25 cellular contexts compared by ENCODE assay signal in genomic region chr10:50851884-50852671, GRCh38. TPM values are rescaled to one million over a fixed set of nuclear protein-coding genes. Genes with fewer than 3 reads are reported as not detected.
"Had no signal": no experiment of that assay in that cellular context is flagged by ENCODE, and none has a peak within 500 bp of the region (broad histone marks: within the 10 kb centered on the region; RNA-seq: fewer than 3 reads in every experiment).

No MANE protein-coding gene starts in this region.

- H3K27me3 Mint-ChIP-seq: stimulated activated memory B cell treated with anti-CD40 and anti-IgM and Interleukin-4, amounts not matched to agents 10 μg/mL and 1 μg/mL and 100 μg/mL, for 72 hours had no signal

- H3K36me3 Mint-ChIP-seq: activated naive CD8-positive, alpha-beta T cell treated with anti-CD3 and anti-CD28 coated beads, Interleukin-2, amount 10 ng/mL, durations not matched to agents 7 days and 5 days; brain; immature natural killer cell; naive thymus-derived CD8-positive, alpha-beta T cell; stimulated activated memory B cell treated with anti-CD40 and anti-IgM and Interleukin-4, amounts not matched to agents 10 μg/mL and 1 μg/mL and 100 μg/mL, for 72 hours had no signal

- H3K9me3 ChIP-seq: gastroesophageal sphincter, heart right ventricle, ovary, thoracic aorta, upper lobe of left lung had no signal

- ATAC-seq: activated CD8-positive, alpha-beta T cell treated with anti-CD3 and anti-CD28 coated beads for 36 hours; activated T-helper 17 cell treated with anti-CD3 and anti-CD28 coated beads, Interleukin-2, amount 50 U/mL, for 72 hours; gastroesophageal sphincter; heart right ventricle; naive thymus-derived CD8-positive, alpha-beta T cell; sciatic nerve; stimulated activated memory B cell treated with anti-CD40 and anti-IgM and Interleukin-4, amounts not matched to agents 10 μg/mL and 1 μg/mL and 100 μg/mL, for 72 hours had no signal

- H3K27ac ChIP-seq: coronary artery, gastroesophageal sphincter, heart right ventricle, ovary, thoracic aorta, upper lobe of left lung had no signal

- H3K9me3 Mint-ChIP-seq: activated CD8-positive, alpha-beta T cell treated with anti-CD3 and anti-CD28 coated beads for 36 hours; activated naive CD8-positive, alpha-beta T cell treated with anti-CD3 and anti-CD28 coated beads, Interleukin-2, amount 10 ng/mL, durations not matched to agents 7 days and 5 days; activated T-helper 17 cell treated with anti-CD3 and anti-CD28 coated beads, Interleukin-2, amount 50 U/mL, for 72 hours; brain; naive thymus-derived CD8-positive, alpha-beta T cell; stimulated activated memory B cell treated with anti-CD40 and anti-IgM and Interleukin-4, amounts not matched to agents 10 μg/mL and 1 μg/mL and 100 μg/mL, for 72 hours had no signal

- H3K27ac Mint-ChIP-seq: activated CD8-positive, alpha-beta T cell treated with anti-CD3 and anti-CD28 coated beads for 36 hours; activated naive CD8-positive, alpha-beta T cell treated with anti-CD3 and anti-CD28 coated beads, Interleukin-2, amount 10 ng/mL, durations not matched to agents 7 days and 5 days; activated T-helper 17 cell treated with anti-CD3 and anti-CD28 coated beads, Interleukin-2, amount 50 U/mL, for 72 hours; brain; immature natural killer cell; naive thymus-derived CD8-positive, alpha-beta T cell; stimulated activated memory B cell treated with anti-CD40 and anti-IgM and Interleukin-4, amounts not matched to agents 10 μg/mL and 1 μg/mL and 100 μg/mL, for 72 hours had no signal

- H3K4me3 ChIP-seq: coronary artery, gastroesophageal sphincter, heart right ventricle, ovary, thoracic aorta, upper lobe of left lung had no signal

- H3K4me3 Mint-ChIP-seq: activated CD8-positive, alpha-beta T cell treated with anti-CD3 and anti-CD28 coated beads for 36 hours; activated naive CD8-positive, alpha-beta T cell treated with anti-CD3 and anti-CD28 coated beads, Interleukin-2, amount 10 ng/mL, durations not matched to agents 7 days and 5 days; activated T-helper 17 cell treated with anti-CD3 and anti-CD28 coated beads, Interleukin-2, amount 50 U/mL, for 72 hours; brain; immature natural killer cell; naive thymus-derived CD8-positive, alpha-beta T cell; stimulated activated memory B cell treated with anti-CD40 and anti-IgM and Interleukin-4, amounts not matched to agents 10 μg/mL and 1 μg/mL and 100 μg/mL, for 72 hours had no signal

- H3K36me3 ChIP-seq: gastroesophageal sphincter, heart right ventricle, ovary, thoracic aorta, upper lobe of left lung had no signal

- H3K27me3 ChIP-seq: gastroesophageal sphincter, ovary, upper lobe of left lung had no signal

- H3K4me1 ChIP-seq: gastroesophageal sphincter, heart right ventricle, upper lobe of left lung had no signal

- DNase-seq: activated CD4-positive, alpha-beta T cell treated with anti-CD3 and anti-CD28 coated beads for 48 hours; activated CD4-positive, CD25-positive, alpha-beta regulatory T cell; activated CD8-positive, alpha-beta T cell treated with anti-CD3 and anti-CD28 coated beads for 36 hours; activated naive CD4-positive, alpha-beta T cell treated with Interleukin-2 at 50 U/mL for 16 hours; activated naive CD8-positive, alpha-beta T cell treated with anti-CD3 and anti-CD28 coated beads, Interleukin-2, amount 10 ng/mL, durations not matched to agents 7 days and 5 days; activated T-cell treated with anti-CD3 and anti-CD28 coated beads, Interleukin-2, amount 50 U/mL, for 1 hour; central memory CD4-positive, alpha-beta T cell; heart right ventricle; immature natural killer cell; kidney glomerular epithelial cell; mesenchymal stem cell; naive thymus-derived CD8-positive, alpha-beta T cell; ovary; stimulated activated CD4-positive, alpha-beta T cell treated with anti-CD3 and anti-CD28 coated beads, Interleukin-4, amount 100 ng/mL, for 24 hours; T-helper 2 cell; upper lobe of left lung had no signal

- H3K4me1 Mint-ChIP-seq: activated naive CD8-positive, alpha-beta T cell treated with anti-CD3 and anti-CD28 coated beads, Interleukin-2, amount 10 ng/mL, durations not matched to agents 7 days and 5 days; activated T-helper 17 cell treated with anti-CD3 and anti-CD28 coated beads, Interleukin-2, amount 50 U/mL, for 72 hours; immature natural killer cell; stimulated activated memory B cell treated with anti-CD40 and anti-IgM and Interleukin-4, amounts not matched to agents 10 μg/mL and 1 μg/mL and 100 μg/mL, for 72 hours had no signal

RNA-seq across cellular contexts. Expression of gene A1CF, which starts 33.3 kb away (rescaled TPM):
- total RNA-seq: activated CD8-positive, alpha-beta T cell treated with anti-CD3 and anti-CD28 coated beads for 36 hours; activated naive CD8-positive, alpha-beta T cell treated with anti-CD3 and anti-CD28 coated beads, Interleukin-2, amount 10 ng/mL, durations not matched to agents 7 days and 5 days; activated T-helper 17 cell treated with anti-CD3 and anti-CD28 coated beads, Interleukin-2, amount 50 U/mL, for 72 hours; heart right ventricle; lower leg skin; naive thymus-derived CD8-positive, alpha-beta T cell; sciatic nerve; thoracic aorta had no signal
- polyA plus RNA-seq: esophagus; heart right ventricle; immature natural killer cell; naive thymus-derived CD8-positive, alpha-beta T cell; ovary had no signal
